Comparison of ENCODE assay signal across 1 cellular context in genomic region chr7:79268730-79269129, GRCh38.
TF ChIP-seq lines count a peak whose summit lies in the region.

No MANE protein-coding gene starts in this region.

TF ChIP-seq in GM23338, 12 proteins besides CTCF, POLR2A, EP300 and RAD21 (continued from another document):
- TF ChIP-seq ZNF462 (CRISPR knock-in tag; IDR thresholded peaks at IDR 0.05): no peak
